8 cellular contexts compared by ENCODE assay signal in genomic region chr19:17539288-17540117, GRCh38.
DNase-seq lines count a peak whose midpoint lies in the region; ATAC-seq lines count a peak whose summit lies in the region.

No MANE protein-coding gene starts in this region.

- DNase-seq in C1 segment of cervical spinal cord (lab: John Stamatoyannopoulos, UW) (peak in 12 of 14 donors; percentile 10 to 90 (median 55)), NCI-H1092 (lab: John Stamatoyannopoulos, UW) (peak; percentile 94), SK-N-MC (ENCODE audit: low read depth, low spot score) (peak; percentile 91), globus pallidus (ENCODE audit: low spot score) (peak; percentile 68), non-pigmented ciliary epithelial cell (ENCODE audit: low read depth) (peak; percentile 74), stromal cell of bone marrow (ENCODE audit: low read depth) (peak; percentile 77)
- DNase-seq in activated naive CD4-positive, alpha-beta T cell treated with anti-CD3 and anti-CD28 coated beads, Interleukin-2, amount 10 ng/mL, durations not matched to agents 7 days and 5 days, result peak; percentile 99

- H3K36me3 Mint-ChIP-seq in activated naive CD4-positive, alpha-beta T cell treated with anti-CD3 and anti-CD28 coated beads, Interleukin-2, amount 10 ng/mL, durations not matched to agents 7 days and 5 days, result no peaks in the 10 kb centered on the region

- no peaks in the 10 kb centered on the region for H3K36me3 ChIP-seq in SK-N-MC (ENCODE audit: insufficient read depth, low read length)

- no peak overlapping the region for H3K27ac ChIP-seq in SK-N-MC

- peak overlapping the region; percentile 77 for H3K4me3 ChIP-seq in SK-N-MC

- H3K27ac Mint-ChIP-seq in activated naive CD4-positive, alpha-beta T cell treated with anti-CD3 and anti-CD28 coated beads, Interleukin-2, amount 10 ng/mL, durations not matched to agents 7 days and 5 days, result peak overlapping the region; percentile 55

- peak; percentile 61 for ATAC-seq in GM21825 (IDR thresholded peaks at IDR 0.05; ENCODE audit: unreplicated experiment)

- peaks cover 1% of the 10 kb centered on the region for H3K9me3 Mint-ChIP-seq in activated naive CD4-positive, alpha-beta T cell treated with anti-CD3 and anti-CD28 coated beads, Interleukin-2, amount 10 ng/mL, durations not matched to agents 7 days and 5 days

- H3K27me3 Mint-ChIP-seq in activated naive CD4-positive, alpha-beta T cell treated with anti-CD3 and anti-CD28 coated beads, Interleukin-2, amount 10 ng/mL, durations not matched to agents 7 days and 5 days, result peaks cover 66% of the 10 kb centered on the region

- peaks cover 18% of the 10 kb centered on the region for H3K4me1 Mint-ChIP-seq in activated naive CD4-positive, alpha-beta T cell treated with anti-CD3 and anti-CD28 coated beads, Interleukin-2, amount 10 ng/mL, durations not matched to agents 7 days and 5 days

- no peak overlapping the region for H3K9ac ChIP-seq in SK-N-MC (ENCODE audit: insufficient read length)

- no peaks in the 10 kb centered on the region for H3K9me3 ChIP-seq in SK-N-MC (ENCODE audit: low read depth, low read length)

- H3K4me3 Mint-ChIP-seq in activated naive CD4-positive, alpha-beta T cell treated with anti-CD3 and anti-CD28 coated beads, Interleukin-2, amount 10 ng/mL, durations not matched to agents 7 days and 5 days, result peak overlapping the region; percentile 74

- CTCF ChIA-PET in activated naive CD4-positive, alpha-beta T cell treated with anti-CD3 and anti-CD28 coated beads, Interleukin-2, amount 10 ng/mL, durations not matched to agents 7 days and 5 days (lab: Charles Lee), result interaction anchor here (0.7 to 2.3 kb wide), 4 partner anchors 10 to 44 kb away, joined by 3 to 8 read pairs (median 4); no protein-coding TSS in a partner anchor
